ENCODE assay signal across 35 cellular contexts in the genomic region with DNA sequence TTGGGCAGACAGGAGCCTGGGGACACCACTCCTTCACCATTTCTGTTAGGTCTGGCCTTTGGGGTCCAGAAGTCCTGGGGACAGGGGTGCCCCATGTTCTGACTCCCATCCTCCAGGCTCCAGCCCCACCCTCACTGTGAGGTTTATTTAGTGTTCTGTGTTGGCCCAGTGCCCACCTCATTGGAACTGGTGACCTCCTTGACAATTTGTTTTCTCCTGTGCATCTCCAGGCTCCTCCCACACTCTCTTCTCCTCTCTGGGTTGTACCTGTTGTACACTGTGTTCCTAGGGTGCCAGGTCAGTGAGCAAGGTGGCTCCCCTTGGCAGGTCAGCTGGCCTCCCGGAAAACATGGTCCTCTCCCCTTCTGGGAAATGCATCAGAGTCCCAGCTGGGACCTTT.
"Had no signal": no experiment of that assay in that cellular context is flagged by ENCODE, and none has a peak within 500 bp of the region (broad histone marks: within the 10 kb centered on the region; RNA-seq: fewer than 3 reads in every experiment).

No MANE protein-coding gene starts in this region.

- H3K36me3 ChIP-seq: MG63 had no signal

- H3K4me3 ChIP-seq: MG63 had no signal

- H3K27ac ChIP-seq: KMS-11 had no signal

- H3K9ac ChIP-seq: KMS-11 had no signal

- DNase-seq: Karpas-422, Kasumi-1, KBM-7, KG1, MG63, MM.1S, MV-4-11, NCI-H1048, NCI-H1092, NCI-H1092 treated with DMSO at 0.1 percent for 48 hours, NCI-H1105, NCI-H1105 treated with DMSO at 0.1 percent for 48 hours, NCI-H1417, NCI-H1417 treated with DMSO at 0.1 percent for 48 hours, NCI-H1436, NCI-H1436 treated with DMSO at 0.1 percent for 48 hours, NCI-H146, NCI-H1694, NCI-H1694 treated with DMSO at 0.1 percent for 48 hours, NCI-H187, NCI-H187 treated with DMSO at 0.1 percent for 48 hours, NCI-H1930, NCI-H2029, NCI-H2029 treated with DMSO at 0.1 percent for 48 hours, NCI-H2081, NCI-H2081 treated with DMSO at 0.1 percent for 48 hours, NCI-H2107, NCI-H2171, NCI-H2171 treated with DMSO at 0.1 percent for 48 hours, NCI-H2227 treated with DMSO at 0.1 percent for 48 hours, NCI-H226, NCI-H345, NCI-H446, NCI-H446 treated with DMSO at 0.1 percent for 48 hours had no signal

- H3K9me3 ChIP-seq: MG63 had no signal

- H3K4me2 ChIP-seq: KMS-11 had no signal
